ENCODE assay signal across 1 cellular context in the genomic region with DNA sequence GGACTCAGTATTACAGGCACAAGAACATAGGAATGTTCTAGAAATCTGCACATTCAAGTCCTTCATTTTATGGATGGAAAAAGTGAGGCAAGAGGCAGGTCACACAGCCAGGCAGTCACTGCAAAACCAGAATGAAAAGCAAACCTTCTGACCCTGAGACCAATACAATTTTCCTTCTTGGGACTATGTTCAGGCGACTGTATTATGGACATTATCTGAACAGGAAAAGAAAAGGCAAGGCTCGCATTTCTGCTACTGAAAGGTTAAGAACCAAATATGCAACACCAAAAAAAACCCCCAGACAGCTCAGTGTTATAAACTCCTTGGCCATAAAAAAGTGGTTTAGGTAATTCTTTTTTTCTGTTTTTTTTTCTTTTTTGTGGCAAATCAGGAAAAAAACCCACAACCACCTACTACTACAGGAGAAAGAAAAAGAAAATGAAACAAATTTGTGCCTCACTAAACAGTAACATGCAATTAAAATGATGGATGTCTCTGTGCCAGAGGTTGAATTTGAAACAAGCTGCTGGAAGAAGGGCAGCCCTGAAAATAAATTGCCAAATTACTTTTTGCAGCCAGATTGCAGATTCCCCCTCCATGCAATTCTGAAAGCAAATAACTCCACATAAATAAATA.
TF ChIP-seq lines count a peak whose summit lies in the region.

No MANE protein-coding gene starts in this region.

TF ChIP-seq in GM23338, 12 proteins besides CTCF, POLR2A, EP300 and RAD21 (continued from another document):
- TF ChIP-seq, protein P1, sequence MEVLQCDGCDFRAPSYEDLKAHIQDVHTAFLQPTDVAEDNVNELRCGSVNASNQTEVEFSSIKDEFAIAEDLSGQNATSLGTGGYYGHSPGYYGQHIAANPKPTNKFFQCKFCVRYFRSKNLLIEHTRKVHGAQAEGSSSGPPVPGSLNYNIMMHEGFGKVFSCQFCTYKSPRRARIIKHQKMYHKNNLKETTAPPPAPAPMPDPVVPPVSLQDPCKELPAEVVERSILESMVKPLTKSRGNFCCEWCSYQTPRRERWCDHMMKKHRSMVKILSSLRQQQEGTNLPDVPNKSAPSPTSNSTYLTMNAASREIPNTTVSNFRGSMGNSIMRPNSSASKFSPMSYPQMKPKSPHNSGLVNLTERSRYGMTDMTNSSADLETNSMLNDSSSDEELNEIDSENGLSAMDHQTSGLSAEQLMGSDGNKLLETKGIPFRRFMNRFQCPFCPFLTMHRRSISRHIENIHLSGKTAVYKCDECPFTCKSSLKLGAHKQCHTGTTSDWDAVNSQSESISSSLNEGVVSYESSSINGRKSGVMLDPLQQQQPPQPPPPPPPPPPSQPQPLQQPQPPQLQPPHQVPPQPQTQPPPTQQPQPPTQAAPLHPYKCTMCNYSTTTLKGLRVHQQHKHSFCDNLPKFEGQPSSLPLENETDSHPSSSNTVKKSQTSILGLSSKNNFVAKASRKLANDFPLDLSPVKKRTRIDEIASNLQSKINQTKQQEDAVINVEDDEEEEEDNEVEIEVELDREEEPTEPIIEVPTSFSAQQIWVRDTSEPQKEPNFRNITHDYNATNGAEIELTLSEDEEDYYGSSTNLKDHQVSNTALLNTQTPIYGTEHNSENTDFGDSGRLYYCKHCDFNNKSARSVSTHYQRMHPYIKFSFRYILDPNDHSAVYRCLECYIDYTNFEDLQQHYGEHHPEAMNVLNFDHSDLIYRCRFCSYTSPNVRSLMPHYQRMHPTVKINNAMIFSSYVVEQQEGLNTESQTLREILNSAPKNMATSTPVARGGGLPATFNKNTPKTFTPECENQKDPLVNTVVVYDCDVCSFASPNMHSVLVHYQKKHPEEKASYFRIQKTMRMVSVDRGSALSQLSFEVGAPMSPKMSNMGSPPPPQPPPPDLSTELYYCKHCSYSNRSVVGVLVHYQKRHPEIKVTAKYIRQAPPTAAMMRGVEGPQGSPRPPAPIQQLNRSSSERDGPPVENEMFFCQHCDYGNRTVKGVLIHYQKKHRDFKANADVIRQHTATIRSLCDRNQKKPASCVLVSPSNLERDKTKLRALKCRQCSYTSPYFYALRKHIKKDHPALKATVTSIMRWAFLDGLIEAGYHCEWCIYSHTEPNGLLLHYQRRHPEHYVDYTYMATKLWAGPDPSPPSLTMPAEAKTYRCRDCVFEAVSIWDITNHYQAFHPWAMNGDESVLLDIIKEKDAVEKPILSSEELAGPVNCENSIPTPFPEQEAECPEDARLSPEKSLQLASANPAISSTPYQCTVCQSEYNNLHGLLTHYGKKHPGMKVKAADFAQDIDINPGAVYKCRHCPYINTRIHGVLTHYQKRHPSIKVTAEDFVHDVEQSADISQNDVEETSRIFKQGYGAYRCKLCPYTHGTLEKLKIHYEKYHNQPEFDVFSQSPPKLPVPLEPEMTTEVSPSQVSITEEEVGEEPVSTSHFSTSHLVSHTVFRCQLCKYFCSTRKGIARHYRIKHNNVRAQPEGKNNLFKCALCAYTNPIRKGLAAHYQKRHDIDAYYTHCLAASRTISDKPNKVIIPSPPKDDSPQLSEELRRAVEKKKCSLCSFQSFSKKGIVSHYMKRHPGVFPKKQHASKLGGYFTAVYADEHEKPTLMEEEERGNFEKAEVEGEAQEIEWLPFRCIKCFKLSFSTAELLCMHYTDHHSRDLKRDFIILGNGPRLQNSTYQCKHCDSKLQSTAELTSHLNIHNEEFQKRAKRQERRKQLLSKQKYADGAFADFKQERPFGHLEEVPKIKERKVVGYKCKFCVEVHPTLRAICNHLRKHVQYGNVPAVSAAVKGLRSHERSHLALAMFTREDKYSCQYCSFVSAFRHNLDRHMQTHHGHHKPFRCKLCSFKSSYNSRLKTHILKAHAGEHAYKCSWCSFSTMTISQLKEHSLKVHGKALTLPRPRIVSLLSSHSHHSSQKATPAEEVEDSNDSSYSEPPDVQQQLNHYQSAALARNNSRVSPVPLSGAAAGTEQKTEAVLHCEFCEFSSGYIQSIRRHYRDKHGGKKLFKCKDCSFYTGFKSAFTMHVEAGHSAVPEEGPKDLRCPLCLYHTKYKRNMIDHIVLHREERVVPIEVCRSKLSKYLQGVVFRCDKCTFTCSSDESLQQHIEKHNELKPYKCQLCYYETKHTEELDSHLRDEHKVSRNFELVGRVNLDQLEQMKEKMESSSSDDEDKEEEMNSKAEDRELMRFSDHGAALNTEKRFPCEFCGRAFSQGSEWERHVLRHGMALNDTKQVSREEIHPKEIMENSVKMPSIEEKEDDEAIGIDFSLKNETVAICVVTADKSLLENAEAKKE (CRISPR knock-in tag; IDR thresholded peaks at IDR 0.05), result no peak
- TF ChIP-seq, protein P2, sequence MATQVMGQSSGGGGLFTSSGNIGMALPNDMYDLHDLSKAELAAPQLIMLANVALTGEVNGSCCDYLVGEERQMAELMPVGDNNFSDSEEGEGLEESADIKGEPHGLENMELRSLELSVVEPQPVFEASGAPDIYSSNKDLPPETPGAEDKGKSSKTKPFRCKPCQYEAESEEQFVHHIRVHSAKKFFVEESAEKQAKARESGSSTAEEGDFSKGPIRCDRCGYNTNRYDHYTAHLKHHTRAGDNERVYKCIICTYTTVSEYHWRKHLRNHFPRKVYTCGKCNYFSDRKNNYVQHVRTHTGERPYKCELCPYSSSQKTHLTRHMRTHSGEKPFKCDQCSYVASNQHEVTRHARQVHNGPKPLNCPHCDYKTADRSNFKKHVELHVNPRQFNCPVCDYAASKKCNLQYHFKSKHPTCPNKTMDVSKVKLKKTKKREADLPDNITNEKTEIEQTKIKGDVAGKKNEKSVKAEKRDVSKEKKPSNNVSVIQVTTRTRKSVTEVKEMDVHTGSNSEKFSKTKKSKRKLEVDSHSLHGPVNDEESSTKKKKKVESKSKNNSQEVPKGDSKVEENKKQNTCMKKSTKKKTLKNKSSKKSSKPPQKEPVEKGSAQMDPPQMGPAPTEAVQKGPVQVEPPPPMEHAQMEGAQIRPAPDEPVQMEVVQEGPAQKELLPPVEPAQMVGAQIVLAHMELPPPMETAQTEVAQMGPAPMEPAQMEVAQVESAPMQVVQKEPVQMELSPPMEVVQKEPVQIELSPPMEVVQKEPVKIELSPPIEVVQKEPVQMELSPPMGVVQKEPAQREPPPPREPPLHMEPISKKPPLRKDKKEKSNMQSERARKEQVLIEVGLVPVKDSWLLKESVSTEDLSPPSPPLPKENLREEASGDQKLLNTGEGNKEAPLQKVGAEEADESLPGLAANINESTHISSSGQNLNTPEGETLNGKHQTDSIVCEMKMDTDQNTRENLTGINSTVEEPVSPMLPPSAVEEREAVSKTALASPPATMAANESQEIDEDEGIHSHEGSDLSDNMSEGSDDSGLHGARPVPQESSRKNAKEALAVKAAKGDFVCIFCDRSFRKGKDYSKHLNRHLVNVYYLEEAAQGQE (IDR thresholded peaks at IDR 0.05; ENCODE audit: unreplicated experiment), result no peak
